In genomic region chr22:33658775-33659174, GRCh38 we compare ENCODE assay signal across 16 cellular contexts.
A peak's percentile ranks its signal among the peaks of the same experiment; 100 is the strongest.
DNase-seq lines count a peak whose midpoint lies in the region; ATAC-seq and TF ChIP-seq lines count a peak whose summit lies in the region.
"Had no signal": no experiment of that assay in that cellular context is flagged by ENCODE, and none has a peak within 500 bp of the region (broad histone marks: within the 10 kb centered on the region; RNA-seq: fewer than 3 reads in every experiment).

No MANE protein-coding gene starts in this region.

- H3K27ac Mint-ChIP-seq in stimulated activated naive B cell treated with anti-CD40 and anti-IgM and Interleukin-4, amounts not matched to agents 10 μg/mL and 1 μg/mL and 100 μg/mL, for 72 hours: no peak overlapping the region
- H3K27ac Mint-ChIP-seq: activated B cell treated with CpG ODN at 0.5 μM for 24 hours; CD8-positive, alpha-beta T cell had no signal

- H3K27me3 ChIP-seq in thymus (ENCODE audit: control insufficient read depth, insufficient read depth): no peaks in the 10 kb centered on the region

- H3K36me3 ChIP-seq in thymus (ENCODE audit: control insufficient read depth, insufficient read depth): no peaks in the 10 kb centered on the region

- no peak overlapping the region for H3K4me3 Mint-ChIP-seq in stimulated activated naive B cell treated with anti-CD40 and anti-IgM and Interleukin-4, amounts not matched to agents 10 μg/mL and 1 μg/mL and 100 μg/mL, for 72 hours
- H3K4me3 Mint-ChIP-seq: activated B cell treated with CpG ODN at 0.5 μM for 24 hours; CD8-positive, alpha-beta T cell had no signal

- H3K4me3 ChIP-seq in NB4 (ENCODE audit: low read depth, low read length) (no peak overlapping the region), fibroblast of pulmonary artery (replicated peaks; ENCODE audit: low read depth, low read length) (no peak overlapping the region), thymus (ENCODE audit: low read length) (no peak overlapping the region)

- peak overlapping the region; percentile 42 for H3K27ac ChIP-seq in thymus (ENCODE audit: low read depth)

- peaks cover 14 to 39% of the 10 kb centered on the region in 2 donors for H3K36me3 Mint-ChIP-seq in stimulated activated naive B cell treated with anti-CD40 and anti-IgM and Interleukin-4, amounts not matched to agents 10 μg/mL and 1 μg/mL and 100 μg/mL, for 72 hours
- H3K36me3 Mint-ChIP-seq: CD8-positive, alpha-beta T cell had no signal

- H3K9me3 Mint-ChIP-seq in stimulated activated naive B cell treated with anti-CD40 and anti-IgM and Interleukin-4, amounts not matched to agents 10 μg/mL and 1 μg/mL and 100 μg/mL, for 72 hours: peaks cover 4 to 8% of the 10 kb centered on the region in 2 donors

- WGBS in thymus: 49% methylated on average over 3 of the region's 3 CpGs

- no peak for TF ChIP-seq CTCF in NB4 (IDR thresholded peaks at IDR 0.05; ENCODE audit: low read depth, low read length)
- TF ChIP-seq CTCF in fibroblast of pulmonary artery (IDR thresholded peaks at IDR 0.05; ENCODE audit: low read length, missing control alignments): no peak

- peaks cover 8 to 11% of the 10 kb centered on the region in 2 donors for H3K4me1 Mint-ChIP-seq in stimulated activated naive B cell treated with anti-CD40 and anti-IgM and Interleukin-4, amounts not matched to agents 10 μg/mL and 1 μg/mL and 100 μg/mL, for 72 hours

- DNase-seq in NB4 (ENCODE audit: low read depth) (peak; percentile 60), fibroblast of pulmonary artery (ENCODE audit: low read depth) (peak; percentile 90), mucosa of gallbladder (ENCODE audit: low spot score) (peak; percentile 16), Ammon's horn (ENCODE audit: low spot score) (no peak), NCI-H1694 (lab: John Stamatoyannopoulos, UW) (no peak)
- DNase-seq in stimulated activated naive B cell treated with anti-CD40 and anti-IgM and Interleukin-4, amounts not matched to agents 10 μg/mL and 1 μg/mL and 100 μg/mL, for 72 hours: no peak
- DNase-seq: activated B cell treated with CpG ODN at 0.5 μM for 24 hours; CD8-positive, alpha-beta T cell; KG1; NCI-H2081 treated with DMSO at 0.1 percent for 48 hours; occipital lobe; stimulated activated CD4-positive, alpha-beta T cell treated with anti-CD3 and anti-CD28 coated beads, Interleukin-4, amount 100 ng/mL, for 24 hours; stimulated activated naive CD8-positive, alpha-beta T cell treated with anti-CD3 and anti-CD28 coated beads, Interleukin-15, Interleukin-2, amounts not matched to agents 100 U/mL and 50 U/mL, for 24 hours had no signal

- no peaks in the 10 kb centered on the region for H3K4me1 ChIP-seq in thymus (ENCODE audit: control insufficient read depth, insufficient read depth, low read length)

- no peak for TF ChIP-seq POLR2A in NB4 (IDR thresholded peaks at IDR 0.05; ENCODE audit: extremely low read depth, insufficient read length)

- H3K9me3 ChIP-seq in thymus (ENCODE audit: control insufficient read depth): no peaks in the 10 kb centered on the region

- no peak for ATAC-seq in HG03108 (IDR thresholded peaks at IDR 0.05; ENCODE audit: unreplicated experiment)
- no peak for ATAC-seq in stimulated activated naive B cell treated with anti-CD40 and anti-IgM and Interleukin-4, amounts not matched to agents 10 μg/mL and 1 μg/mL and 100 μg/mL, for 72 hours (replicated peaks)
- ATAC-seq: CD8-positive, alpha-beta T cell; left colon; stimulated activated naive CD8-positive, alpha-beta T cell treated with anti-CD3 and anti-CD28 coated beads, Interleukin-15, Interleukin-2, amounts not matched to agents 100 U/mL and 50 U/mL, for 24 hours had no signal

- H3K27me3 Mint-ChIP-seq in stimulated activated naive B cell treated with anti-CD40 and anti-IgM and Interleukin-4, amounts not matched to agents 10 μg/mL and 1 μg/mL and 100 μg/mL, for 72 hours: no peaks in the 10 kb centered on the region
- H3K27me3 Mint-ChIP-seq: activated B cell treated with CpG ODN at 0.5 μM for 24 hours had no signal

Comparison
In these comparisons a context has a peak if more than half of its experiments do, and no peak if none do; other contexts are left out.
1. DNase-seq: peak in NB4 (single experiment), fibroblast of pulmonary artery (single experiment) and mucosa of gallbladder (single experiment); none in stimulated activated naive B cell treated with anti-CD40 and anti-IgM and Interleukin-4, amounts not matched to agents 10 μg/mL and 1 μg/mL and 100 μg/mL, for 72 hours (single experiment), Ammon's horn (single experiment) and NCI-H1694 (single experiment).